17 cellular contexts compared by ENCODE assay signal in genomic region chr4:151147000-151147399, GRCh38.
"Had no signal": no experiment of that assay in that cellular context is flagged by ENCODE, and none has a peak within 500 bp of the region (broad histone marks: within the 10 kb centered on the region; RNA-seq: fewer than 3 reads in every experiment).

No MANE protein-coding gene starts in this region.

- H3K27ac Mint-ChIP-seq: activated CD4-positive, alpha-beta T cell treated with anti-CD3 and anti-CD28 coated beads, Interleukin-2, amount 10 ng/mL, durations not matched to agents 7 days and 5 days; activated naive CD4-positive, alpha-beta T cell treated with anti-CD3 and anti-CD28 coated beads, Interleukin-2, amount 10 ng/mL, durations not matched to agents 7 days and 5 days; activated T-helper 2 cell treated with anti-CD3 and anti-CD28 coated beads, Interferon-gamma antibody, Interleukin-2, Interleukin-4, amounts not matched to agents 10 μg/mL and 5 μg/mL and 100 μg/mL, durations not matched to agents 14 hours and 24 hours and 36 hours; dendritic cell treated with granulocyte-macrophage colony-stimulating factor and Interleukin-4, amounts not matched to agents 40 ng/mL and 50 ng/mL, for 4 days; effector memory CD8-positive, alpha-beta T cell; neural progenitor cell had no signal

- H3K9me3 ChIP-seq: adrenal gland, body of pancreas, ovary, stomach, thoracic aorta had no signal

- H3K9ac ChIP-seq: neural progenitor cell had no signal

- H3K4me1 ChIP-seq: body of pancreas, neural progenitor cell had no signal

- H3K4me3 Mint-ChIP-seq: activated CD4-positive, alpha-beta T cell treated with anti-CD3 and anti-CD28 coated beads, Interleukin-2, amount 10 ng/mL, durations not matched to agents 7 days and 5 days; activated naive CD4-positive, alpha-beta T cell treated with anti-CD3 and anti-CD28 coated beads, Interleukin-2, amount 10 ng/mL, durations not matched to agents 7 days and 5 days; central memory CD8-positive, alpha-beta T cell; dendritic cell treated with granulocyte-macrophage colony-stimulating factor and Interleukin-4, amounts not matched to agents 40 ng/mL and 50 ng/mL, for 4 days; effector memory CD8-positive, alpha-beta T cell; neural progenitor cell had no signal

- H3K9me3 Mint-ChIP-seq: activated CD4-positive, alpha-beta T cell treated with anti-CD3 and anti-CD28 coated beads, Interleukin-2, amount 10 ng/mL, durations not matched to agents 7 days and 5 days; activated naive CD4-positive, alpha-beta T cell treated with anti-CD3 and anti-CD28 coated beads, Interleukin-2, amount 10 ng/mL, durations not matched to agents 7 days and 5 days; activated T-helper 2 cell treated with anti-CD3 and anti-CD28 coated beads, Interferon-gamma antibody, Interleukin-2, Interleukin-4, amounts not matched to agents 10 μg/mL and 5 μg/mL and 100 μg/mL, durations not matched to agents 14 hours and 24 hours and 36 hours; central memory CD8-positive, alpha-beta T cell; dendritic cell treated with granulocyte-macrophage colony-stimulating factor and Interleukin-4, amounts not matched to agents 40 ng/mL and 50 ng/mL, for 4 days; effector memory CD8-positive, alpha-beta T cell; neural progenitor cell had no signal

- ATAC-seq: body of pancreas; effector memory CD8-positive, alpha-beta T cell had no signal

- H3K4me3 ChIP-seq: adrenal gland, body of pancreas, neural progenitor cell, ovary, skin epidermis, stomach, thoracic aorta had no signal

- H3K4me1 Mint-ChIP-seq: activated CD4-positive, alpha-beta T cell treated with anti-CD3 and anti-CD28 coated beads, Interleukin-2, amount 10 ng/mL, durations not matched to agents 7 days and 5 days; activated naive CD4-positive, alpha-beta T cell treated with anti-CD3 and anti-CD28 coated beads, Interleukin-2, amount 10 ng/mL, durations not matched to agents 7 days and 5 days; neural progenitor cell had no signal

- H3K36me3 ChIP-seq: ovary had no signal

- H3K36me3 Mint-ChIP-seq: activated naive CD4-positive, alpha-beta T cell treated with anti-CD3 and anti-CD28 coated beads, Interleukin-2, amount 10 ng/mL, durations not matched to agents 7 days and 5 days had no signal

- H3K27me3 ChIP-seq: adrenal gland, body of pancreas, neural progenitor cell, ovary, stomach had no signal

- H3K27me3 Mint-ChIP-seq: activated naive CD4-positive, alpha-beta T cell treated with anti-CD3 and anti-CD28 coated beads, Interleukin-2, amount 10 ng/mL, durations not matched to agents 7 days and 5 days; dendritic cell treated with granulocyte-macrophage colony-stimulating factor and Interleukin-4, amounts not matched to agents 40 ng/mL and 50 ng/mL, for 4 days had no signal

- DNase-seq: activated CD4-positive, alpha-beta T cell treated with anti-CD3 and anti-CD28 coated beads, Interleukin-2, amount 10 ng/mL, durations not matched to agents 7 days and 5 days; activated CD4-positive, CD25-positive, alpha-beta regulatory T cell; activated CD8-positive, alpha-beta memory T cell treated with anti-CD3 and anti-CD28 coated beads for 24 hours; activated naive CD4-positive, alpha-beta T cell treated with anti-CD3 and anti-CD28 coated beads, Interleukin-2, amount 10 ng/mL, durations not matched to agents 7 days and 5 days; adrenal gland; body of pancreas; effector memory CD8-positive, alpha-beta T cell; erythroblast; ovary; retina; stomach had no signal
